1 cellular context compared by ENCODE assay signal in genomic region chr1:24996456-24996855, GRCh38.
TF ChIP-seq lines count a peak whose summit lies in the region.

No MANE protein-coding gene starts in this region.

TF ChIP-seq in H1, 55 proteins besides CTCF, POLR2A, EP300 and RAD21 (continued from another document):
- TF ChIP-seq CHD7 (IDR thresholded peaks at IDR 0.05; ENCODE audit: insufficient replicate concordance, low read length) (no peak), CHD2 (IDR thresholded peaks at IDR 0.05; ENCODE audit: low read length) (no peak), TEAD4 (IDR thresholded peaks at IDR 0.05; ENCODE audit: low read depth, low read length) (no peak), KDM1A (IDR thresholded peaks at IDR 0.05; ENCODE audit: borderline replicate concordance, low read length) (no peak), RXRA (IDR thresholded peaks at IDR 0.05; ENCODE audit: insufficient read depth, low read depth, low read length) (no peak), ASH2L (IDR thresholded peaks at IDR 0.05; ENCODE audit: low read length) (no peak), PHF8 (conservative IDR thresholded peaks at IDR 0.05; ENCODE audit: low read depth, low read length) (no peak), CREB1 (IDR thresholded peaks at IDR 0.05) (no peak), SIX5 (IDR thresholded peaks at IDR 0.05; ENCODE audit: low read depth, low read length) (no peak)
